13 cellular contexts compared by ENCODE assay signal in genomic region chr3:69998759-69999158, GRCh38. TPM values are rescaled to one million over a fixed set of nuclear protein-coding genes. Genes with fewer than 3 reads are reported as not detected.
DNase-seq lines count a peak whose midpoint lies in the region; ATAC-seq and TF ChIP-seq lines count a peak whose summit lies in the region.
"Had no signal": no experiment of that assay in that cellular context is flagged by ENCODE, and none has a peak within 500 bp of the region (broad histone marks: within the 10 kb centered on the region; RNA-seq: fewer than 3 reads in every experiment).

No MANE protein-coding gene starts in this region.

- H2BK12ac ChIP-seq in neuronal stem cell (ENCODE audit: low read length) = no peak overlapping the region

- no peak overlapping the region for H3K23ac ChIP-seq in neuronal stem cell (ENCODE audit: low read depth, low read length, poor library complexity)

- no peaks in the 10 kb centered on the region for H3K79me1 ChIP-seq in neuronal stem cell (ENCODE audit: low read depth, low read length)

- H4K8ac ChIP-seq in neuronal stem cell (ENCODE audit: low read depth, low read length) = no peak overlapping the region

- intact Hi-C loops in heart right ventricle (cut with DNase I) (no loop called here), left cardiac atrium (cut with DNase I) (no loop called here), posterior vena cava (cut with DNase I) (no loop called here)

- no peaks in the 10 kb centered on the region for H3K36me3 ChIP-seq in heart right ventricle
- H3K36me3 ChIP-seq in esophagus (ENCODE audit: control insufficient read depth in 2 of 2, insufficient read depth in 2 of 2, low read length in 1 of 2) = no peaks in the 10 kb centered on the region
- no peaks in the 10 kb centered on the region for H3K36me3 ChIP-seq in neuronal stem cell (replicated peaks in 1 of 2; ENCODE audit: control insufficient read depth in 2 of 2, insufficient read depth in 2 of 2, low read length in 2 of 2)

- TF ChIP-seq CTCF in heart right ventricle (IDR thresholded peaks at IDR 0.05) = no peak

- no peak overlapping the region for H3K4ac ChIP-seq in neuronal stem cell (ENCODE audit: low read length)

- no peak overlapping the region for H2BK15ac ChIP-seq in neuronal stem cell (ENCODE audit: low read length)

- WGBS in heart right ventricle, 2 donors = 40 to 44% methylated on average over 3 of the region's 3 CpGs
- 42% methylated on average over 3 of the region's 3 CpGs for WGBS in esophagus, 2 donors
- WGBS in neuronal stem cell (ENCODE audit: extremely low coverage in 2 of 2, insufficient read length in 2 of 2, insufficient replicate concordance in 1 of 2), 2 donors = no CpG with 5 or more reads among the region's 3 CpGs

- H2AFZ ChIP-seq in neuronal stem cell (ENCODE audit: low read length) = peak overlapping the region; percentile 56

- ATAC-seq in heart right ventricle (peak in 4 of 8 donors; percentile 22 to 55 (median 30)), left cardiac atrium (no peak), HG03457 (IDR thresholded peaks at IDR 0.05; ENCODE audit: unreplicated experiment) (no peak), GM21390 (IDR thresholded peaks at IDR 0.05; ENCODE audit: unreplicated experiment) (no peak)

- no peak for DNase-seq in heart right ventricle
- DNase-seq in left cardiac atrium = no peak
- DNase-seq in neuronal stem cell (ENCODE audit: low spot score) = no peak
- no peak for DNase-seq in cerebellar nuclear complex (lab: John Stamatoyannopoulos, UW)
- no peak for DNase-seq in posterior vena cava (ENCODE audit: low spot score)
- DNase-seq: activated CD4-positive, CD25-positive, alpha-beta regulatory T cell; MM.1S; stimulated activated CD4-positive, alpha-beta T cell treated with anti-CD3 and anti-CD28 coated beads, Interleukin-4, amount 100 ng/mL, for 24 hours had no signal

- H3K14ac ChIP-seq in neuronal stem cell (ENCODE audit: low read length) = no peak overlapping the region

- no peak overlapping the region for H3K9ac ChIP-seq in neuronal stem cell (ENCODE audit: low read depth, low read length, poor library complexity)

- no peak overlapping the region for H2AK5ac ChIP-seq in neuronal stem cell (ENCODE audit: low read depth, low read length)

- H4K91ac ChIP-seq in neuronal stem cell (ENCODE audit: low read depth, low read length, poor library complexity) = no peak overlapping the region

- H3K18ac ChIP-seq in neuronal stem cell (ENCODE audit: low read length) = no peak overlapping the region

- no peak overlapping the region for H2BK5ac ChIP-seq in neuronal stem cell (ENCODE audit: low read length)

- H3K4me1 ChIP-seq in heart right ventricle = peaks cover 0 to 10% (median 0%) of the 10 kb centered on the region in 9 donors
- no peaks in the 10 kb centered on the region for H3K4me1 ChIP-seq in esophagus (ENCODE audit: control insufficient read depth in 2 of 2, insufficient read depth in 2 of 2, low read length in 1 of 2)
- peaks cover 2 to 5% of the 10 kb centered on the region in 2 donors for H3K4me1 ChIP-seq in neuronal stem cell (ENCODE audit: control insufficient read depth in 2 of 2, insufficient read depth in 1 of 2, low read depth in 1 of 2, low read length in 2 of 2)

- H3K9me3 ChIP-seq in heart right ventricle (peaks cover 0 to 10% (median 0%) of the 10 kb centered on the region in 11 donors), esophagus (ENCODE audit: control insufficient read depth in 2 of 2, insufficient read depth in 1 of 2, low read depth in 1 of 2, low read length in 1 of 2) (no peaks in the 10 kb centered on the region), neuronal stem cell (replicated peaks in 1 of 2; ENCODE audit: control insufficient read depth in 2 of 2, insufficient read depth in 1 of 2, low read depth in 1 of 2, low read length in 2 of 2) (no peaks in the 10 kb centered on the region)

- H3K27me3 ChIP-seq in heart right ventricle (peaks cover 0 to 5% (median 0%) of the 10 kb centered on the region in 7 donors), esophagus (ENCODE audit: control insufficient read depth in 1 of 2, insufficient read depth in 2 of 2, low read length in 2 of 2) (no peaks in the 10 kb centered on the region), neuronal stem cell (ENCODE audit: control insufficient read depth in 3 of 3, insufficient read depth in 3 of 3, low read depth in 1 of 3, low read length in 3 of 3) (no peaks in the 10 kb centered on the region)

- H3K27ac ChIP-seq in heart right ventricle = peak overlapping the region in 5 of 10 donors; percentile 7 to 23 (median 18)
- H3K27ac ChIP-seq in esophagus (ENCODE audit: low read depth in 2 of 2, low read length in 1 of 2) = peak overlapping the region; percentile 17 to 20
- H3K27ac ChIP-seq in neuronal stem cell (replicated peaks; ENCODE audit: low read length) = no peak overlapping the region
- H3K27ac ChIP-seq: C4-2B had no signal

- no peak overlapping the region for H3K4me2 ChIP-seq in neuronal stem cell (ENCODE audit: insufficient read depth, low read length, poor library complexity, severe bottlenecking)

- no peak overlapping the region for H2BK120ac ChIP-seq in neuronal stem cell (ENCODE audit: low read depth, low read length)

- H3K4me3 ChIP-seq in heart right ventricle (peak overlapping the region in 8 of 10 donors; percentile 4 to 44 (median 33)), esophagus (ENCODE audit: low read depth in 1 of 2, low read length in 2 of 2) (no peak overlapping the region), neuronal stem cell (ENCODE audit: low read length in 2 of 2) (no peak overlapping the region)

RNA-seq across cellular contexts. Expression of gene SAMMSON, which starts 0.8 kb away (rescaled TPM):
- total RNA-seq in heart right ventricle (under 1 TPM in 1 of 10 donors, not detected in 9; 0.32 TPM), left cardiac atrium (not detected), posterior vena cava (under 1 TPM; 0.28 to 0.33 TPM)
- polyA plus RNA-seq in heart right ventricle (not detected), esophagus (under 1 TPM; 0.47 to 0.60 TPM)
- not detected for polyA plus RNA-seq in neuronal stem cell (2013, experiment 1 of 2)
- polyA plus RNA-seq in neuronal stem cell (2013, experiment 2 of 2) = 0.01 TPM
- total RNA-seq: epithelial cell of proximal tubule had no signal

Comparison
In these comparisons a context has a peak if more than half of its experiments do, and no peak if none do; other contexts are left out.
1. H3K4me3 ChIP-seq: peak in heart right ventricle (8 of 10); none in esophagus (0 of 2) and neuronal stem cell (0 of 2).